In the genomic region with DNA sequence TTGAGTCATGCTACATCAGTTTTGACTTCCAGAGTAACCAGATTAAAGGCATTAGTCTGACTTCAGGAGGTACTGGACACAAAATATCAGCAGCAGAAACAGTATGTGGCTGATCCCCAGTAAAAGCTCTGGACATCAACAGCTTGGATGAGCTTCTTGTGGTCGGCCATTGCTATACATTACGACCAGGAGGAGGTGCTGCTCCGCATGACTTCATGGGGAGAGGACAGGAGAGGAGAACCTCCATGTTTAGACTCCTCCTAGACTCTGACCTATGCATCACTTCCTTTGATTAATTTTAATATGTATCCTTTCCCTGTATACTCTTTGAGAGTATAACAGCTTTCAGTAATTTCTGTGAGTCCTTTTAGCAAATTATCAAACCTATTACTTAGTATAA, we compare ENCODE assay signal across 15 cellular contexts.
DNase-seq lines count a peak whose midpoint lies in the region; ATAC-seq and TF ChIP-seq lines count a peak whose summit lies in the region.
"Had no signal": no experiment of that assay in that cellular context is flagged by ENCODE, and none has a peak within 500 bp of the region (broad histone marks: within the 10 kb centered on the region; RNA-seq: fewer than 3 reads in every experiment).

No MANE protein-coding gene starts in this region.

- no peak for TF ChIP-seq EP300 in ovary (IDR thresholded peaks at IDR 0.05)

- BruUV-seq in Calu3 (replicated peaks; lab: Mats Ljungman, UMichigan): no TSS peak

- H3K9me2 ChIP-seq in hepatocyte (replicated peaks; ENCODE audit: insufficient read depth): no peaks in the 10 kb centered on the region

- CTCF ChIA-PET in Calu3 (lab: Charles Lee): no interaction called here

- H3K9me3 Mint-ChIP-seq in Calu3 (ENCODE audit: low read depth, unreplicated experiment): peaks cover 3% of the 10 kb centered on the region
- H3K9me3 Mint-ChIP-seq: stimulated activated naive B cell treated with anti-CD40 and anti-IgM and Interleukin-4, amounts not matched to agents 10 μg/mL and 1 μg/mL and 100 μg/mL, for 72 hours had no signal

- H4K20me1 ChIP-seq in hepatocyte (ENCODE audit: insufficient read depth, poor library complexity, severe bottlenecking): no peaks in the 10 kb centered on the region

- TF ChIP-seq CTCF in GM12873 (IDR thresholded peaks at IDR 0.05; ENCODE audit: insufficient read depth, low read depth, low read length, missing control alignments): peak; percentile 34
- peak; percentile 6 for TF ChIP-seq CTCF in hepatocyte (IDR thresholded peaks at IDR 0.05; ENCODE audit: poor library complexity)
- TF ChIP-seq CTCF in Calu3 (IDR thresholded peaks at IDR 0.05; ENCODE audit: unreplicated experiment): no peak
- no peak for TF ChIP-seq CTCF in ovary (IDR thresholded peaks at IDR 0.05)

- TF ChIP-seq POLR2A in ovary (IDR thresholded peaks at IDR 0.05): no peak

- H3K36me3 ChIP-seq in hepatocyte (replicated peaks; ENCODE audit: insufficient read depth, low read depth) (no peaks in the 10 kb centered on the region), ovary (no peaks in the 10 kb centered on the region)
- H3K36me3 ChIP-seq: BE2C had no signal

- no peak for DNase-seq in hepatocyte (ENCODE audit: low spot score)
- DNase-seq in NCI-H748 treated with DMSO at 0.1 percent for 48 hours (lab: John Stamatoyannopoulos, UW): no peak
- DNase-seq in Calu3: no peak
- DNase-seq in ovary: no peak
- DNase-seq: BE2C; mucosa of descending colon; NCI-H1105 treated with DMSO at 0.1 percent for 48 hours; NCI-H510A treated with DMSO at 0.1 percent for 48 hours; SHP77; stimulated activated naive B cell treated with anti-CD40 and anti-IgM and Interleukin-4, amounts not matched to agents 10 μg/mL and 1 μg/mL and 100 μg/mL, for 72 hours had no signal

- H3K9me3 ChIP-seq in hepatocyte (ENCODE audit: low read depth) (no peaks in the 10 kb centered on the region), ovary (no peaks in the 10 kb centered on the region)
- H3K9me3 ChIP-seq: BE2C, mucosa of descending colon had no signal

- ATAC-seq in GM21723 (IDR thresholded peaks at IDR 0.05; ENCODE audit: unreplicated experiment) (peak; percentile 59), HG03457 (IDR thresholded peaks at IDR 0.05; ENCODE audit: unreplicated experiment) (peak; percentile 59), HG03520 (IDR thresholded peaks at IDR 0.05; ENCODE audit: unreplicated experiment) (no peak)
- ATAC-seq: esophagus mucosa; mucosa of descending colon; stimulated activated naive B cell treated with anti-CD40 and anti-IgM and Interleukin-4, amounts not matched to agents 10 μg/mL and 1 μg/mL and 100 μg/mL, for 72 hours had no signal

- H3K27ac Mint-ChIP-seq in Calu3 (ENCODE audit: unreplicated experiment): no peak overlapping the region
- H3K27ac Mint-ChIP-seq: stimulated activated naive B cell treated with anti-CD40 and anti-IgM and Interleukin-4, amounts not matched to agents 10 μg/mL and 1 μg/mL and 100 μg/mL, for 72 hours had no signal

- H3K4me3 ChIP-seq in hepatocyte (no peak overlapping the region), ovary (no peak overlapping the region)
- H3K4me3 ChIP-seq: mucosa of descending colon had no signal

- no peaks in the 10 kb centered on the region for H3K79me2 ChIP-seq in hepatocyte

- no peak overlapping the region for H3K4me2 ChIP-seq in hepatocyte

- WGBS in hepatocyte (ENCODE audit: low lambda C conversion rate, missing lambda C conversion rate): 93% methylated on average over 3 of the region's 3 CpGs
- WGBS in ovary, 3 donors: 76 to 83% (median 80%) methylated on average over 3 of the region's 3 CpGs

- H3K36me3 Mint-ChIP-seq in Calu3 (ENCODE audit: insufficient read depth, unreplicated experiment): no peaks in the 10 kb centered on the region
- H3K36me3 Mint-ChIP-seq: stimulated activated naive B cell treated with anti-CD40 and anti-IgM and Interleukin-4, amounts not matched to agents 10 μg/mL and 1 μg/mL and 100 μg/mL, for 72 hours had no signal

- no peaks in the 10 kb centered on the region for H3K4me1 ChIP-seq in hepatocyte (ENCODE audit: insufficient read depth)
- H3K4me1 ChIP-seq in ovary (ENCODE audit: insufficient read depth): no peaks in the 10 kb centered on the region
- H3K4me1 ChIP-seq: BE2C had no signal

- H3K27me3 Mint-ChIP-seq in Calu3 (ENCODE audit: unreplicated experiment): no peaks in the 10 kb centered on the region
- H3K27me3 Mint-ChIP-seq: stimulated activated naive B cell treated with anti-CD40 and anti-IgM and Interleukin-4, amounts not matched to agents 10 μg/mL and 1 μg/mL and 100 μg/mL, for 72 hours had no signal

- H3K4me1 Mint-ChIP-seq in Calu3 (ENCODE audit: low read depth, unreplicated experiment): no peaks in the 10 kb centered on the region
- H3K4me1 Mint-ChIP-seq: stimulated activated naive B cell treated with anti-CD40 and anti-IgM and Interleukin-4, amounts not matched to agents 10 μg/mL and 1 μg/mL and 100 μg/mL, for 72 hours had no signal

- intact Hi-C loops in Calu3 (cut with micrococcal nuclease; ENCODE audit: unreplicated experiment) (no loop called here), ovary (cut with DNase I) (no loop called here)

- H3K27me3 ChIP-seq in hepatocyte (no peaks in the 10 kb centered on the region), ovary (no peaks in the 10 kb centered on the region)
- H3K27me3 ChIP-seq: BE2C had no signal

- no peak overlapping the region for H3K4me3 Mint-ChIP-seq in Calu3 (ENCODE audit: low read depth, unreplicated experiment)
- H3K4me3 Mint-ChIP-seq: stimulated activated naive B cell treated with anti-CD40 and anti-IgM and Interleukin-4, amounts not matched to agents 10 μg/mL and 1 μg/mL and 100 μg/mL, for 72 hours had no signal

- no peak overlapping the region for H2AFZ ChIP-seq in hepatocyte

- H3K27ac ChIP-seq in hepatocyte (no peak overlapping the region), ovary (no peak overlapping the region)

Comparison
In these comparisons a context has a peak if more than half of its experiments do, and no peak if none do; other contexts are left out.
1. CTCF ChIP-seq: peak in GM12873 (single experiment) and hepatocyte (single experiment); none in Calu3 (single experiment) and ovary (0 of 3).